In genomic region chr1:161070737-161071136, GRCh38 we compare ENCODE assay signal across 18 cellular contexts. TPM values are rescaled to one million over a fixed set of nuclear protein-coding genes. Genes with fewer than 3 reads are reported as not detected.
DNase-seq lines count a peak whose midpoint lies in the region; ATAC-seq, FAIRE-seq and TF ChIP-seq lines count a peak whose summit lies in the region.
"Had no signal": no experiment of that assay in that cellular context is flagged by ENCODE, and none has a peak within 500 bp of the region (broad histone marks: within the 10 kb centered on the region; RNA-seq: fewer than 3 reads in every experiment).

No MANE protein-coding gene starts in this region.

- FAIRE-seq in small intestine (lab: Jason Lieb, UNC) = no peak

- H4K91ac ChIP-seq in mesenchymal stem cell (ENCODE audit: low read length) = no peak overlapping the region

- no peaks in the 10 kb centered on the region for H3K27me3 Mint-ChIP-seq in CD4-positive, CD25-positive, alpha-beta regulatory T cell
- no peaks in the 10 kb centered on the region for H3K27me3 Mint-ChIP-seq in activated CD8-positive, alpha-beta T cell treated with anti-CD3 and anti-CD28 coated beads, Interleukin-2, amount 10 ng/mL, durations not matched to agents 7 days and 5 days (ENCODE audit: low read depth)

- peaks cover 9% of the 10 kb centered on the region for H3K36me3 ChIP-seq in CD4-positive, CD25-positive, alpha-beta regulatory T cell (ENCODE audit: control insufficient read depth, insufficient read depth, low read length)
- H3K36me3 ChIP-seq in mesenchymal stem cell (ENCODE audit: control insufficient read depth in 1 of 2, insufficient read depth in 2 of 2, low read depth in 1 of 2, low read length in 2 of 2) (no peaks in the 10 kb centered on the region), small intestine (ENCODE audit: control insufficient read depth in 2 of 2, insufficient read depth in 2 of 2, low read length in 2 of 2) (no peaks in the 10 kb centered on the region), HAP-1 (replicated peaks) (no peaks in the 10 kb centered on the region)

- peaks cover 13% of the 10 kb centered on the region for H3K36me3 Mint-ChIP-seq in CD4-positive, CD25-positive, alpha-beta regulatory T cell
- peaks cover 32% of the 10 kb centered on the region for H3K36me3 Mint-ChIP-seq in activated CD8-positive, alpha-beta T cell treated with anti-CD3 and anti-CD28 coated beads, Interleukin-2, amount 10 ng/mL, durations not matched to agents 7 days and 5 days (ENCODE audit: low read depth)
- H3K36me3 Mint-ChIP-seq: WTC11 had no signal

- no peak overlapping the region for H2BK5ac ChIP-seq in mesenchymal stem cell (ENCODE audit: low read depth, low read length, poor library complexity, severe bottlenecking)

- H3K18ac ChIP-seq in mesenchymal stem cell (ENCODE audit: low read depth in 1 of 2, low read length in 2 of 2) = no peak overlapping the region

- no peak overlapping the region for H3K4ac ChIP-seq in mesenchymal stem cell (ENCODE audit: low read depth in 1 of 2, low read length in 2 of 2)

- WGBS in mesenchymal stem cell = 83% methylated on average over 4 of the region's 4 CpGs
- WGBS in small intestine, 3 donors = 94 to 98% (median 96%) methylated on average over 4 of the region's 4 CpGs

- no peaks in the 10 kb centered on the region for H3K9me3 Mint-ChIP-seq in CD4-positive, CD25-positive, alpha-beta regulatory T cell
- H3K9me3 Mint-ChIP-seq in activated CD8-positive, alpha-beta T cell treated with anti-CD3 and anti-CD28 coated beads, Interleukin-2, amount 10 ng/mL, durations not matched to agents 7 days and 5 days (ENCODE audit: insufficient read depth) = no peaks in the 10 kb centered on the region
- H3K9me3 Mint-ChIP-seq: nephron progenitor cell, WTC11 had no signal

- no peaks in the 10 kb centered on the region for H3K79me1 ChIP-seq in mesenchymal stem cell (replicated peaks; ENCODE audit: low read length, poor library complexity, severe bottlenecking)

- no peak for TF ChIP-seq CTCF in HL-60 (IDR thresholded peaks at IDR 0.05; ENCODE audit: insufficient read depth, low read length)
- no peak for TF ChIP-seq CTCF in RWPE1 (conservative IDR thresholded peaks at IDR 0.05; ENCODE audit: low read depth)

- no peak overlapping the region for H3K4me2 ChIP-seq in mesenchymal stem cell (ENCODE audit: low read length, poor library complexity, severe bottlenecking)
- H3K4me2 ChIP-seq: PC-9 had no signal

- H3K14ac ChIP-seq in mesenchymal stem cell (ENCODE audit: low read length in 2 of 2) = no peak overlapping the region

- no peak overlapping the region for H3K23ac ChIP-seq in mesenchymal stem cell (ENCODE audit: low read length in 2 of 2)

- H3K4me3 Mint-ChIP-seq in CD4-positive, CD25-positive, alpha-beta regulatory T cell = peak overlapping the region in 2 of 4 donors; percentile 54 to 98
- peak overlapping the region; percentile 92 for H3K4me3 Mint-ChIP-seq in activated CD8-positive, alpha-beta T cell treated with anti-CD3 and anti-CD28 coated beads, Interleukin-2, amount 10 ng/mL, durations not matched to agents 7 days and 5 days
- H3K4me3 Mint-ChIP-seq: nephron progenitor cell, WTC11 had no signal

- peaks cover 5 to 52% (median 26%) of the 10 kb centered on the region in 4 donors for H3K4me1 Mint-ChIP-seq in CD4-positive, CD25-positive, alpha-beta regulatory T cell
- peaks cover 67% of the 10 kb centered on the region for H3K4me1 Mint-ChIP-seq in activated CD8-positive, alpha-beta T cell treated with anti-CD3 and anti-CD28 coated beads, Interleukin-2, amount 10 ng/mL, durations not matched to agents 7 days and 5 days (ENCODE audit: low read depth)

- POLR2A ChIA-PET in activated CD8-positive, alpha-beta T cell treated with anti-CD3 and anti-CD28 coated beads, Interleukin-2, amount 10 ng/mL, durations not matched to agents 7 days and 5 days (lab: Charles Lee) = interaction anchor here (1.0 to 6.2 kb wide), 13 partner anchors 9 to 272 kb away, joined by 3 to 141 read pairs (median 6); partner anchors contain the start of genes DEDD, F11R, KLHDC9 and NDUFS2
- POLR2A ChIA-PET in RWPE1 (lab: Yijun Ruan, JAX; ENCODE audit: low non-redundant PET) = no interaction called here

- no peak overlapping the region for H2BK12ac ChIP-seq in mesenchymal stem cell (ENCODE audit: low read length in 2 of 2)

- H2BK15ac ChIP-seq in mesenchymal stem cell (ENCODE audit: low read depth, poor library complexity, severe bottlenecking) = no peak overlapping the region

- no peaks in the 10 kb centered on the region for H3K27me3 ChIP-seq in CD4-positive, CD25-positive, alpha-beta regulatory T cell (ENCODE audit: control insufficient read depth, insufficient read depth, low read length)
- H3K27me3 ChIP-seq in HL-60 (ENCODE audit: insufficient read depth, poor library complexity, severe bottlenecking) (no peaks in the 10 kb centered on the region), mesenchymal stem cell (ENCODE audit: control insufficient read depth in 1 of 2, insufficient read depth in 1 of 2, low read length in 2 of 2) (peaks cover 0 to 7% of the 10 kb centered on the region in 2 experiments), small intestine (ENCODE audit: control insufficient read depth in 2 of 2, insufficient read depth in 2 of 2, low read length in 2 of 2) (no peaks in the 10 kb centered on the region), HAP-1 (ENCODE audit: low read depth) (no peaks in the 10 kb centered on the region)
- H3K27me3 ChIP-seq: testis had no signal

- no peak overlapping the region for H4K8ac ChIP-seq in mesenchymal stem cell (ENCODE audit: low read length)

- CTCF ChIA-PET in activated CD8-positive, alpha-beta T cell treated with anti-CD3 and anti-CD28 coated beads, Interleukin-2, amount 10 ng/mL, durations not matched to agents 7 days and 5 days (lab: Charles Lee) = interaction anchor here (0.6 to 16.9 kb wide), 21 partner anchors 9 to 368 kb away, joined by 3 to 292 read pairs (median 7); partner anchors contain the start of genes KLHDC9, PPOX, TOMM40L and TSTD1
- CTCF ChIA-PET in RWPE1 (lab: Yijun Ruan, JAX) = interaction anchor here (1.1 to 6.8 kb wide), 2 partner anchors 12 to 26 kb away, joined by 3 to 75 read pairs; partner anchors contain the start of gene KLHDC9

- H3K27ac ChIP-seq in CD4-positive, CD25-positive, alpha-beta regulatory T cell (ENCODE audit: insufficient read depth, low read length, poor library complexity, severe bottlenecking) = peak overlapping the region; percentile 89
- peak overlapping the region; percentile 95 for H3K27ac ChIP-seq in HL-60 (replicated peaks)
- H3K27ac ChIP-seq in mesenchymal stem cell (ENCODE audit: low read length, poor library complexity, severe bottlenecking) = no peak overlapping the region
- no peak overlapping the region for H3K27ac ChIP-seq in small intestine (ENCODE audit: low read depth in 1 of 2, low read length in 1 of 2)
- H3K27ac ChIP-seq in RWPE1 = no peak overlapping the region
- H3K27ac ChIP-seq: PC-9, testis had no signal

- no peak overlapping the region for H2AFZ ChIP-seq in mesenchymal stem cell (ENCODE audit: low read depth, low read length)
- H2AFZ ChIP-seq: PC-9 had no signal

- H3K4me1 ChIP-seq in CD4-positive, CD25-positive, alpha-beta regulatory T cell (ENCODE audit: control insufficient read depth, insufficient read depth, low read length, poor library complexity, severe bottlenecking) = peaks cover 57% of the 10 kb centered on the region
- H3K4me1 ChIP-seq in mesenchymal stem cell (ENCODE audit: control insufficient read depth, insufficient read depth, low read depth, low read length) = no peaks in the 10 kb centered on the region
- no peaks in the 10 kb centered on the region for H3K4me1 ChIP-seq in small intestine (ENCODE audit: control insufficient read depth in 2 of 2, insufficient read depth in 1 of 2, low read depth in 1 of 2, low read length in 1 of 2)
- H3K4me1 ChIP-seq in HAP-1 = no peaks in the 10 kb centered on the region
- H3K4me1 ChIP-seq: testis had no signal

- H2AK5ac ChIP-seq in mesenchymal stem cell (ENCODE audit: low read length, severe bottlenecking) = no peak overlapping the region

- peak overlapping the region; percentile 95 to 99 (median 97) for H3K27ac Mint-ChIP-seq in CD4-positive, CD25-positive, alpha-beta regulatory T cell
- H3K27ac Mint-ChIP-seq in activated CD8-positive, alpha-beta T cell treated with anti-CD3 and anti-CD28 coated beads, Interleukin-2, amount 10 ng/mL, durations not matched to agents 7 days and 5 days = peak overlapping the region; percentile 99
- H3K27ac Mint-ChIP-seq: nephron progenitor cell, WTC11 had no signal

- no peak overlapping the region for H3K4me3 ChIP-seq in CD4-positive, CD25-positive, alpha-beta regulatory T cell (ENCODE audit: low read depth, low read length)
- no peak overlapping the region for H3K4me3 ChIP-seq in HL-60 (replicated peaks; ENCODE audit: insufficient read depth, low read length)
- no peak overlapping the region for H3K4me3 ChIP-seq in mesenchymal stem cell (ENCODE audit: insufficient read depth in 1 of 2, low read depth in 1 of 2, low read length in 2 of 2)
- no peak overlapping the region for H3K4me3 ChIP-seq in small intestine (ENCODE audit: low read depth in 1 of 2, low read length in 2 of 2)
- H3K4me3 ChIP-seq in HAP-1 = no peak overlapping the region
- H3K4me3 ChIP-seq: PC-9, testis had no signal

- no peak for ATAC-seq in CD4-positive, CD25-positive, alpha-beta regulatory T cell (ENCODE audit: low read depth in 2 of 2)
- no peak for ATAC-seq in activated CD8-positive, alpha-beta T cell treated with anti-CD3 and anti-CD28 coated beads, Interleukin-2, amount 10 ng/mL, durations not matched to agents 7 days and 5 days
- ATAC-seq in HG03342 (IDR thresholded peaks at IDR 0.05; ENCODE audit: unreplicated experiment) = no peak
- ATAC-seq: WTC11 had no signal

- in situ Hi-C loops in HAP-1 (cut with MboI; ENCODE audit: low sequenced_read_pairs) = no loop called here

- no peak overlapping the region for H3K9ac ChIP-seq in mesenchymal stem cell (ENCODE audit: low read length)

- no peak overlapping the region for H2BK120ac ChIP-seq in mesenchymal stem cell (ENCODE audit: low read depth, low read length)

- H3K9me3 ChIP-seq in CD4-positive, CD25-positive, alpha-beta regulatory T cell (ENCODE audit: control insufficient read depth in 2 of 2, low read length in 2 of 2) = no peaks in the 10 kb centered on the region
- H3K9me3 ChIP-seq in mesenchymal stem cell (ENCODE audit: control insufficient read depth, low read length) = no peaks in the 10 kb centered on the region
- H3K9me3 ChIP-seq in small intestine (ENCODE audit: control insufficient read depth, low read depth) = no peaks in the 10 kb centered on the region
- H3K9me3 ChIP-seq in HAP-1 = no peaks in the 10 kb centered on the region
- H3K9me3 ChIP-seq: testis had no signal

- no peak for DNase-seq in CD4-positive, CD25-positive, alpha-beta regulatory T cell
- DNase-seq in HL-60 (ENCODE audit: low read depth in 1 of 2, low spot score in 1 of 2) (no peak), mesenchymal stem cell (peak; percentile 42), small intestine (no peak), RWPE1 (ENCODE audit: low spot score) (no peak), HAP-1 (ENCODE audit: low spot score in 2 of 2) (no peak)
- no peak for DNase-seq in activated CD8-positive, alpha-beta T cell treated with anti-CD3 and anti-CD28 coated beads, Interleukin-2, amount 10 ng/mL, durations not matched to agents 7 days and 5 days
- DNase-seq: anterior cingulate cortex; KBM-7; NCI-H1417 treated with DMSO at 0.1 percent for 48 hours; NCI-H510A; nephron progenitor cell; PC-9; stimulated activated CD4-positive, alpha-beta T cell treated with anti-CD3 and anti-CD28 coated beads, Interleukin-2, amount 100 ng/mL, for 24 hours; testis had no signal

RNA-seq across cellular contexts. Expression of gene ARHGAP30, which starts 1.0 kb away (rescaled TPM):
- 204 TPM for total RNA-seq in CD4-positive, CD25-positive, alpha-beta regulatory T cell
- polyA plus RNA-seq in CD4-positive, CD25-positive, alpha-beta regulatory T cell = 100 to 1,000 TPM; 144 to 159 (median 151) TPM
- total RNA-seq in activated CD8-positive, alpha-beta T cell treated with anti-CD3 and anti-CD28 coated beads, Interleukin-2, amount 10 ng/mL, durations not matched to agents 7 days and 5 days = 100 to 1,000 TPM; 277 to 281 TPM
- 0.04 TPM for polyA plus RNA-seq in mesenchymal stem cell (2013, experiment 1 of 2)
- polyA plus RNA-seq in mesenchymal stem cell (2013, experiment 2 of 2) = 0.03 TPM
- polyA plus RNA-seq in small intestine = 1 to 10 TPM; 2.2 to 5.8 (median 5.4) TPM
- total RNA-seq: renal cortical epithelial cell had no signal

RNA-seq across cellular contexts. Expression of gene NECTIN4, which starts 18.6 kb away (rescaled TPM):
- not detected for total RNA-seq in CD4-positive, CD25-positive, alpha-beta regulatory T cell
- under 1 TPM in 1 of 4 donors, not detected in 3; 0.05 TPM for polyA plus RNA-seq in CD4-positive, CD25-positive, alpha-beta regulatory T cell
- not detected for total RNA-seq in activated CD8-positive, alpha-beta T cell treated with anti-CD3 and anti-CD28 coated beads, Interleukin-2, amount 10 ng/mL, durations not matched to agents 7 days and 5 days
- polyA plus RNA-seq in mesenchymal stem cell (2013, experiment 1 of 2) = 0.03 TPM
- polyA plus RNA-seq in mesenchymal stem cell (2013, experiment 2 of 2) = 0.01 TPM
- polyA plus RNA-seq in small intestine = 1 to 10 TPM in 1 of 3 donors, under 1 TPM in 1, not detected in 1; 0.22 to 1.0 TPM

RNA-seq across cellular contexts. Expression of gene USF1, which starts 25.0 kb away (rescaled TPM):
- 102 TPM for total RNA-seq in CD4-positive, CD25-positive, alpha-beta regulatory T cell
- 1 to 10 TPM; 4.2 to 8.1 (median 6.1) TPM for polyA plus RNA-seq in CD4-positive, CD25-positive, alpha-beta regulatory T cell
- 10 to 100 TPM; 81.6 to 83.2 TPM for total RNA-seq in activated CD8-positive, alpha-beta T cell treated with anti-CD3 and anti-CD28 coated beads, Interleukin-2, amount 10 ng/mL, durations not matched to agents 7 days and 5 days
- polyA plus RNA-seq in mesenchymal stem cell (2013, experiment 1 of 2) = 22.4 TPM
- polyA plus RNA-seq in mesenchymal stem cell (2013, experiment 2 of 2) = 21.8 TPM
- 100 to 1,000 TPM in 2 of 3 donors, 10 to 100 TPM in 1; 60.1 to 123 (median 109) TPM for polyA plus RNA-seq in small intestine

RNA-seq across cellular contexts. Expression of gene KLHDC9, which starts 27.4 kb away (rescaled TPM):
- not detected for total RNA-seq in CD4-positive, CD25-positive, alpha-beta regulatory T cell
- polyA plus RNA-seq in CD4-positive, CD25-positive, alpha-beta regulatory T cell = under 1 TPM in 2 of 4 donors, not detected in 2; 0.28 to 0.46 TPM
- total RNA-seq in activated CD8-positive, alpha-beta T cell treated with anti-CD3 and anti-CD28 coated beads, Interleukin-2, amount 10 ng/mL, durations not matched to agents 7 days and 5 days = under 1 TPM; 0.61 to 0.91 TPM
- 1.3 TPM for polyA plus RNA-seq in mesenchymal stem cell (2013, experiment 1 of 2)
- 1.7 TPM for polyA plus RNA-seq in mesenchymal stem cell (2013, experiment 2 of 2)
- polyA plus RNA-seq in small intestine = 1 to 10 TPM; 1.8 to 3.8 (median 2.2) TPM

RNA-seq across cellular contexts. Expression of gene TSTD1, which starts 32.0 kb away (rescaled TPM):
- 61.3 TPM for total RNA-seq in CD4-positive, CD25-positive, alpha-beta regulatory T cell
- 100 to 1,000 TPM; 340 to 451 (median 422) TPM for polyA plus RNA-seq in CD4-positive, CD25-positive, alpha-beta regulatory T cell
- total RNA-seq in activated CD8-positive, alpha-beta T cell treated with anti-CD3 and anti-CD28 coated beads, Interleukin-2, amount 10 ng/mL, durations not matched to agents 7 days and 5 days = 10 to 100 TPM; 63.2 to 63.3 TPM
- polyA plus RNA-seq in mesenchymal stem cell (2013, experiment 1 of 2) = 0.57 TPM
- 0.51 TPM for polyA plus RNA-seq in mesenchymal stem cell (2013, experiment 2 of 2)
- polyA plus RNA-seq in small intestine = 100 to 1,000 TPM in 2 of 3 donors, 10 to 100 TPM in 1; 65.8 to 185 (median 115) TPM

Comparison
In these comparisons a context has a peak if more than half of its experiments do, and no peak if none do; other contexts are left out.
1. H3K27ac ChIP-seq: peak in CD4-positive, CD25-positive, alpha-beta regulatory T cell (single experiment) and HL-60 (single experiment); none in mesenchymal stem cell (single experiment), small intestine (0 of 2) and RWPE1 (single experiment).